Comparison of ENCODE assay signal across 2 cellular contexts in genomic region chr10:79418274-79418673, GRCh38.
A peak's percentile ranks its signal among the peaks of the same experiment; 100 is the strongest.
TF ChIP-seq lines count a peak whose summit lies in the region.

No MANE protein-coding gene starts in this region.

TF ChIP-seq in liver, 16 proteins besides CTCF, POLR2A, EP300 and RAD21:
- no peak for TF ChIP-seq REST (IDR thresholded peaks at IDR 0.05)
- TF ChIP-seq HNF4A (conservative IDR thresholded peaks at IDR 0.05): peak in 1 of 2 donors; percentile 12
- TF ChIP-seq RXRA (IDR thresholded peaks at IDR 0.05): peak in 1 of 2 donors; percentile 21
- no peak for TF ChIP-seq HNF4G (IDR thresholded peaks at IDR 0.05)
- no peak for TF ChIP-seq FOXA1 (IDR thresholded peaks at IDR 0.05)
- TF ChIP-seq NR2F2 (IDR thresholded peaks at IDR 0.05): no peak

TF ChIP-seq in HepG2, 621 proteins besides CTCF, POLR2A, EP300 and RAD21 (continued from another document):
- TF ChIP-seq HNF1B (CRISPR knock-in tag; IDR thresholded peaks at IDR 0.05) (no peak), ELF4 (CRISPR knock-in tag; IDR thresholded peaks at IDR 0.05; ENCODE audit: borderline replicate concordance) (no peak), IKZF5 (CRISPR knock-in tag; IDR thresholded peaks at IDR 0.05) (no peak), NFRKB (IDR thresholded peaks at IDR 0.05) (no peak), RFXAP (CRISPR knock-in tag; IDR thresholded peaks at IDR 0.05; ENCODE audit: borderline replicate concordance) (no peak), ELF3 (CRISPR knock-in tag; IDR thresholded peaks at IDR 0.05) (no peak), ZNF605 (CRISPR knock-in tag; IDR thresholded peaks at IDR 0.05) (no peak), ZNF563 (CRISPR knock-in tag; IDR thresholded peaks at IDR 0.05) (no peak), SATB2 (CRISPR knock-in tag; IDR thresholded peaks at IDR 0.05) (no peak), TBP (CRISPR knock-in tag; IDR thresholded peaks at IDR 0.05) (no peak), ZNF577 (CRISPR knock-in tag; IDR thresholded peaks at IDR 0.05; ENCODE audit: borderline replicate concordance, low read depth) (no peak), KIAA2018 (CRISPR knock-in tag; IDR thresholded peaks at IDR 0.05; ENCODE audit: borderline replicate concordance) (no peak), PHF21A (CRISPR knock-in tag; IDR thresholded peaks at IDR 0.05) (no peak), ZBTB33 (CRISPR knock-in tag; IDR thresholded peaks at IDR 0.05) (no peak), ERF (CRISPR knock-in tag; IDR thresholded peaks at IDR 0.05) (no peak)
